Comparison of ENCODE assay signal across 1 cellular context in the genomic region with DNA sequence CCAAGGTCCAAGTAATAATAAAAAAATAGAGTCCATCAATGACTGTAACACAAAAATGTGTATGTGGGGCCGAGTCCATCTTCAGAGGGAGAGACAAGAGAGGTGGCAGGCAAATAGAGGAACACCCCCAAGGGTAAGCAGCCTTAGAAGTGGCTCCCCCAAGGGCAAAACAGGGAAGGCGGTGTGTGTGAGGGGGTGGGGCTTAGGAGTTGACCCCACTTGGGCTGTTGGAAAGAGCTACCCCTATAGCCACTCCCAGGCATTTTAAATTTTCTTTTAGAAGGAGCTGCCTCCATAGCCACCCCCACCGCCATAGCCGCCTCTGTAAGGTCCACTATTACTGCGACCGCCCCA.
TF ChIP-seq lines count a peak whose summit lies in the region.

No MANE protein-coding gene starts in this region.

TF ChIP-seq in K562, 482 proteins besides CTCF, POLR2A, EP300 and RAD21 (continued from another document and continues in another):
- TF ChIP-seq, protein P1, sequence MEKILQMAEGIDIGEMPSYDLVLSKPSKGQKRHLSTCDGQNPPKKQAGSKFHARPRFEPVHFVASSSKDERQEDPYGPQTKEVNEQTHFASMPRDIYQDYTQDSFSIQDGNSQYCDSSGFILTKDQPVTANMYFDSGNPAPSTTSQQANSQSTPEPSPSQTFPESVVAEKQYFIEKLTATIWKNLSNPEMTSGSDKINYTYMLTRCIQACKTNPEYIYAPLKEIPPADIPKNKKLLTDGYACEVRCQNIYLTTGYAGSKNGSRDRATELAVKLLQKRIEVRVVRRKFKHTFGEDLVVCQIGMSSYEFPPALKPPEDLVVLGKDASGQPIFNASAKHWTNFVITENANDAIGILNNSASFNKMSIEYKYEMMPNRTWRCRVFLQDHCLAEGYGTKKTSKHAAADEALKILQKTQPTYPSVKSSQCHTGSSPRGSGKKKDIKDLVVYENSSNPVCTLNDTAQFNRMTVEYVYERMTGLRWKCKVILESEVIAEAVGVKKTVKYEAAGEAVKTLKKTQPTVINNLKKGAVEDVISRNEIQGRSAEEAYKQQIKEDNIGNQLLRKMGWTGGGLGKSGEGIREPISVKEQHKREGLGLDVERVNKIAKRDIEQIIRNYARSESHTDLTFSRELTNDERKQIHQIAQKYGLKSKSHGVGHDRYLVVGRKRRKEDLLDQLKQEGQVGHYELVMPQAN (IDR thresholded peaks at IDR 0.05; ENCODE audit: borderline replicate concordance) = no peak
- TF ChIP-seq YY1 (IDR thresholded peaks at IDR 0.05; ENCODE audit: borderline replicate concordance in 1 of 3, control insufficient read depth in 1 of 3, extremely low read depth in 1 of 3, insufficient read depth in 3 of 3, insufficient read length in 1 of 3, insufficient replicate concordance in 2 of 3, low read depth in 1 of 3, low read length in 2 of 3) (peak in 1 of 3 experiments; percentile 38), POU5F1 (IDR thresholded peaks at IDR 0.05; ENCODE audit: borderline replicate concordance, low read depth, low read length, partially characterized antibody) (no peak), WHSC1 (IDR thresholded peaks at IDR 0.05; ENCODE audit: low read length) (no peak), ZNF57 (CRISPR knock-in tag; IDR thresholded peaks at IDR 0.05) (no peak), SNRNP70 (optimal IDR thresholded peaks at IDR 0.05; ENCODE audit: low read depth, low read length) (no peak), ZNF175 (CRISPR knock-in tag; IDR thresholded peaks at IDR 0.05; ENCODE audit: low read depth) (no peak), CREM (IDR thresholded peaks at IDR 0.05; ENCODE audit: low read depth) (0 out of 2 replicates have a peak, but pooled peaks have one; percentile 8), TBP (optimal IDR thresholded peaks at IDR 0.05; ENCODE audit: low read depth, low read length) (peak; percentile 42), NFE2 (IDR thresholded peaks at IDR 0.05; ENCODE audit: low read depth) (no peak), ARHGAP35 (IDR thresholded peaks at IDR 0.05; ENCODE audit: partially characterized antibody) (no peak), KDM2B (CRISPR knock-in tag; IDR thresholded peaks at IDR 0.05) (no peak), HMGN3 (IDR thresholded peaks at IDR 0.05; ENCODE audit: borderline replicate concordance, extremely low read depth, insufficient read length, low read depth, low read length) (no peak), RCOR1 (IDR thresholded peaks at IDR 0.05; ENCODE audit: borderline replicate concordance in 1 of 2, low read depth in 2 of 2, low read length in 2 of 2) (no peak), FOS (IDR thresholded peaks at IDR 0.05; ENCODE audit: extremely low read depth, insufficient read length) (no peak), ZNF12 (CRISPR knock-in tag; IDR thresholded peaks at IDR 0.05) (no peak), GABPB1 (CRISPR knock-in tag; IDR thresholded peaks at IDR 0.05) (no peak), SMARCB1 (IDR thresholded peaks at IDR 0.05; ENCODE audit: insufficient read length, low read depth) (no peak), ZNF124 (CRISPR knock-in tag; IDR thresholded peaks at IDR 0.05) (no peak), JUNB (CRISPR knock-in tag; conservative IDR thresholded peaks at IDR 0.05) (no peak), KAT8 (IDR thresholded peaks at IDR 0.05; ENCODE audit: low read depth) (no peak), ZNF584 (CRISPR knock-in tag; IDR thresholded peaks at IDR 0.05; ENCODE audit: low read depth) (no peak), SMARCE1 (IDR thresholded peaks at IDR 0.05) (no peak), MYNN (IDR thresholded peaks at IDR 0.05) (no peak), MYNN (CRISPR knock-in tag; IDR thresholded peaks at IDR 0.05) (no peak), ZBTB1 (CRISPR knock-in tag; IDR thresholded peaks at IDR 0.05; ENCODE audit: borderline replicate concordance, low read depth) (no peak), HNRNPK (IDR thresholded peaks at IDR 0.05; ENCODE audit: low read depth, low read length, poor library complexity, severe bottlenecking) (no peak), KLF13 (tag; IDR thresholded peaks at IDR 0.05; ENCODE audit: borderline replicate concordance, low read depth) (no peak), MIER1 (IDR thresholded peaks at IDR 0.05; ENCODE audit: low read depth) (no peak), TRIM24 (IDR thresholded peaks at IDR 0.05) (no peak), ZNF561 (CRISPR knock-in tag; conservative IDR thresholded peaks at IDR 0.05) (no peak)
- TF ChIP-seq, protein P2, sequence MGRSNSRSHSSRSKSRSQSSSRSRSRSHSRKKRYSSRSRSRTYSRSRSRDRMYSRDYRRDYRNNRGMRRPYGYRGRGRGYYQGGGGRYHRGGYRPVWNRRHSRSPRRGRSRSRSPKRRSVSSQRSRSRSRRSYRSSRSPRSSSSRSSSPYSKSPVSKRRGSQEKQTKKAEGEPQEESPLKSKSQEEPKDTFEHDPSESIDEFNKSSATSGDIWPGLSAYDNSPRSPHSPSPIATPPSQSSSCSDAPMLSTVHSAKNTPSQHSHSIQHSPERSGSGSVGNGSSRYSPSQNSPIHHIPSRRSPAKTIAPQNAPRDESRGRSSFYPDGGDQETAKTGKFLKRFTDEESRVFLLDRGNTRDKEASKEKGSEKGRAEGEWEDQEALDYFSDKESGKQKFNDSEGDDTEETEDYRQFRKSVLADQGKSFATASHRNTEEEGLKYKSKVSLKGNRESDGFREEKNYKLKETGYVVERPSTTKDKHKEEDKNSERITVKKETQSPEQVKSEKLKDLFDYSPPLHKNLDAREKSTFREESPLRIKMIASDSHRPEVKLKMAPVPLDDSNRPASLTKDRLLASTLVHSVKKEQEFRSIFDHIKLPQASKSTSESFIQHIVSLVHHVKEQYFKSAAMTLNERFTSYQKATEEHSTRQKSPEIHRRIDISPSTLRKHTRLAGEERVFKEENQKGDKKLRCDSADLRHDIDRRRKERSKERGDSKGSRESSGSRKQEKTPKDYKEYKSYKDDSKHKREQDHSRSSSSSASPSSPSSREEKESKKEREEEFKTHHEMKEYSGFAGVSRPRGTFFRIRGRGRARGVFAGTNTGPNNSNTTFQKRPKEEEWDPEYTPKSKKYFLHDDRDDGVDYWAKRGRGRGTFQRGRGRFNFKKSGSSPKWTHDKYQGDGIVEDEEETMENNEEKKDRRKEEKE (IDR thresholded peaks at IDR 0.05; ENCODE audit: borderline replicate concordance in 1 of 2, control insufficient read depth in 1 of 2, low read depth in 2 of 2, low read length in 1 of 2) = no peak
- TF ChIP-seq, protein P3, sequence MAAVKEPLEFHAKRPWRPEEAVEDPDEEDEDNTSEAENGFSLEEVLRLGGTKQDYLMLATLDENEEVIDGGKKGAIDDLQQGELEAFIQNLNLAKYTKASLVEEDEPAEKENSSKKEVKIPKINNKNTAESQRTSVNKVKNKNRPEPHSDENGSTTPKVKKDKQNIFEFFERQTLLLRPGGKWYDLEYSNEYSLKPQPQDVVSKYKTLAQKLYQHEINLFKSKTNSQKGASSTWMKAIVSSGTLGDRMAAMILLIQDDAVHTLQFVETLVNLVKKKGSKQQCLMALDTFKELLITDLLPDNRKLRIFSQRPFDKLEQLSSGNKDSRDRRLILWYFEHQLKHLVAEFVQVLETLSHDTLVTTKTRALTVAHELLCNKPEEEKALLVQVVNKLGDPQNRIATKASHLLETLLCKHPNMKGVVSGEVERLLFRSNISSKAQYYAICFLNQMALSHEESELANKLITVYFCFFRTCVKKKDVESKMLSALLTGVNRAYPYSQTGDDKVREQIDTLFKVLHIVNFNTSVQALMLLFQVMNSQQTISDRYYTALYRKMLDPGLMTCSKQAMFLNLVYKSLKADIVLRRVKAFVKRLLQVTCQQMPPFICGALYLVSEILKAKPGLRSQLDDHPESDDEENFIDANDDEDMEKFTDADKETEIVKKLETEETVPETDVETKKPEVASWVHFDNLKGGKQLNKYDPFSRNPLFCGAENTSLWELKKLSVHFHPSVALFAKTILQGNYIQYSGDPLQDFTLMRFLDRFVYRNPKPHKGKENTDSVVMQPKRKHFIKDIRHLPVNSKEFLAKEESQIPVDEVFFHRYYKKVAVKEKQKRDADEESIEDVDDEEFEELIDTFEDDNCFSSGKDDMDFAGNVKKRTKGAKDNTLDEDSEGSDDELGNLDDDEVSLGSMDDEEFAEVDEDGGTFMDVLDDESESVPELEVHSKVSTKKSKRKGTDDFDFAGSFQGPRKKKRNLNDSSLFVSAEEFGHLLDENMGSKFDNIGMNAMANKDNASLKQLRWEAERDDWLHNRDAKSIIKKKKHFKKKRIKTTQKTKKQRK (IDR thresholded peaks at IDR 0.05; ENCODE audit: borderline replicate concordance, low read depth, low read length) = no peak
- TF ChIP-seq, protein P4, sequence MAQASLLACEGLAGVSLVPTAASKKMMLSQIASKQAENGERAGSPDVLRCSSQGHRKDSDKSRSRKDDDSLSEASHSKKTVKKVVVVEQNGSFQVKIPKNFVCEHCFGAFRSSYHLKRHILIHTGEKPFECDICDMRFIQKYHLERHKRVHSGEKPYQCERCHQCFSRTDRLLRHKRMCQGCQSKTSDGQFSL (CRISPR knock-in tag; IDR thresholded peaks at IDR 0.05) = no peak
- TF ChIP-seq, protein P4 (tag; IDR thresholded peaks at IDR 0.05) = 0 out of 4 replicates have a peak, but pooled peaks of 1 of the 2 experiments have one; percentile 49
- TF ChIP-seq, protein P5, sequence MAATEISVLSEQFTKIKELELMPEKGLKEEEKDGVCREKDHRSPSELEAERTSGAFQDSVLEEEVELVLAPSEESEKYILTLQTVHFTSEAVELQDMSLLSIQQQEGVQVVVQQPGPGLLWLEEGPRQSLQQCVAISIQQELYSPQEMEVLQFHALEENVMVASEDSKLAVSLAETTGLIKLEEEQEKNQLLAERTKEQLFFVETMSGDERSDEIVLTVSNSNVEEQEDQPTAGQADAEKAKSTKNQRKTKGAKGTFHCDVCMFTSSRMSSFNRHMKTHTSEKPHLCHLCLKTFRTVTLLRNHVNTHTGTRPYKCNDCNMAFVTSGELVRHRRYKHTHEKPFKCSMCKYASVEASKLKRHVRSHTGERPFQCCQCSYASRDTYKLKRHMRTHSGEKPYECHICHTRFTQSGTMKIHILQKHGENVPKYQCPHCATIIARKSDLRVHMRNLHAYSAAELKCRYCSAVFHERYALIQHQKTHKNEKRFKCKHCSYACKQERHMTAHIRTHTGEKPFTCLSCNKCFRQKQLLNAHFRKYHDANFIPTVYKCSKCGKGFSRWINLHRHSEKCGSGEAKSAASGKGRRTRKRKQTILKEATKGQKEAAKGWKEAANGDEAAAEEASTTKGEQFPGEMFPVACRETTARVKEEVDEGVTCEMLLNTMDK (IDR thresholded peaks at IDR 0.05; ENCODE audit: borderline replicate concordance, insufficient read depth, low read depth, low read length, poor library complexity, severe bottlenecking) = no peak
- TF ChIP-seq, protein P6, sequence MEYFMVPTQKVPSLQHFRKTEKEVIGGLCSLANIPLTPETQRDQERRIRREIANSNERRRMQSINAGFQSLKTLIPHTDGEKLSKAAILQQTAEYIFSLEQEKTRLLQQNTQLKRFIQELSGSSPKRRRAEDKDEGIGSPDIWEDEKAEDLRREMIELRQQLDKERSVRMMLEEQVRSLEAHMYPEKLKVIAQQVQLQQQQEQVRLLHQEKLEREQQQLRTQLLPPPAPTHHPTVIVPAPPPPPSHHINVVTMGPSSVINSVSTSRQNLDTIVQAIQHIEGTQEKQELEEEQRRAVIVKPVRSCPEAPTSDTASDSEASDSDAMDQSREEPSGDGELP (CRISPR knock-in tag; IDR thresholded peaks at IDR 0.05; ENCODE audit: borderline replicate concordance) = no peak
- TF ChIP-seq, protein P7, sequence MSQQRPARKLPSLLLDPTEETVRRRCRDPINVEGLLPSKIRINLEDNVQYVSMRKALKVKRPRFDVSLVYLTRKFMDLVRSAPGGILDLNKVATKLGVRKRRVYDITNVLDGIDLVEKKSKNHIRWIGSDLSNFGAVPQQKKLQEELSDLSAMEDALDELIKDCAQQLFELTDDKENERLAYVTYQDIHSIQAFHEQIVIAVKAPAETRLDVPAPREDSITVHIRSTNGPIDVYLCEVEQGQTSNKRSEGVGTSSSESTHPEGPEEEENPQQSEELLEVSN (IDR thresholded peaks at IDR 0.05; ENCODE audit: borderline replicate concordance in 1 of 2, extremely low read depth in 1 of 2, insufficient read depth in 1 of 2, insufficient read length in 1 of 2, low read depth in 1 of 2, low read length in 1 of 2, poor library complexity in 1 of 2, severe bottlenecking in 1 of 2) = no peak
- TF ChIP-seq, protein P8, sequence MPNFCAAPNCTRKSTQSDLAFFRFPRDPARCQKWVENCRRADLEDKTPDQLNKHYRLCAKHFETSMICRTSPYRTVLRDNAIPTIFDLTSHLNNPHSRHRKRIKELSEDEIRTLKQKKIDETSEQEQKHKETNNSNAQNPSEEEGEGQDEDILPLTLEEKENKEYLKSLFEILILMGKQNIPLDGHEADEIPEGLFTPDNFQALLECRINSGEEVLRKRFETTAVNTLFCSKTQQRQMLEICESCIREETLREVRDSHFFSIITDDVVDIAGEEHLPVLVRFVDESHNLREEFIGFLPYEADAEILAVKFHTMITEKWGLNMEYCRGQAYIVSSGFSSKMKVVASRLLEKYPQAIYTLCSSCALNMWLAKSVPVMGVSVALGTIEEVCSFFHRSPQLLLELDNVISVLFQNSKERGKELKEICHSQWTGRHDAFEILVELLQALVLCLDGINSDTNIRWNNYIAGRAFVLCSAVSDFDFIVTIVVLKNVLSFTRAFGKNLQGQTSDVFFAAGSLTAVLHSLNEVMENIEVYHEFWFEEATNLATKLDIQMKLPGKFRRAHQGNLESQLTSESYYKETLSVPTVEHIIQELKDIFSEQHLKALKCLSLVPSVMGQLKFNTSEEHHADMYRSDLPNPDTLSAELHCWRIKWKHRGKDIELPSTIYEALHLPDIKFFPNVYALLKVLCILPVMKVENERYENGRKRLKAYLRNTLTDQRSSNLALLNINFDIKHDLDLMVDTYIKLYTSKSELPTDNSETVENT (CRISPR knock-in tag; IDR thresholded peaks at IDR 0.05) = no peak
